Comparison of ENCODE assay signal across 9 cellular contexts in the genomic region with DNA sequence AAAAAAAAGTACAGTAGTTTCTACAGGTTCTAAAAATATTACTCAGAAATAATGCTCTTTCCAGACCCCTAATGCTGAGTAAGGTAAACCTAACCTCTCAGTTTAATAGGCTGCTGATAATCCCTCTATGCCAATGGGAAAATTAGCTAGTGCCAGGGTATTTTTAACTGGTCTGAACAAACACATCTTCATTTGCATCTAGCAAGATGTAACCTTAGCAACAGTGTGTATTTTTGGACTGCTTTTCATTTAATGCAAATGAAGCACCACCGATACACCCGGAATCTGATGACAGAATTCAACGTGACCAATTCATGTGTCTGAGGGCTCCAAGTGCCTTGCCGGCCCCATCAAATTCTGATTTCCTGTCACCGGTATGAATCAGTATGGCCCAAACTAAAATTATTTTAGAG.
DNase-seq lines count a peak whose midpoint lies in the region; ATAC-seq lines count a peak whose summit lies in the region.
"Had no signal": no experiment of that assay in that cellular context is flagged by ENCODE, and none has a peak within 500 bp of the region (broad histone marks: within the 10 kb centered on the region; RNA-seq: fewer than 3 reads in every experiment).

No MANE protein-coding gene starts in this region.

- DNase-seq in NCI-H1105 treated with DMSO at 0.1 percent for 48 hours (lab: John Stamatoyannopoulos, UW) (peak; percentile 14), NCI-H1105 (lab: John Stamatoyannopoulos, UW) (no peak), NCI-H1048 (lab: John Stamatoyannopoulos, UW) (peak; percentile 88), pons (ENCODE audit: low spot score) (peak; percentile 12), HK-2 (ENCODE audit: unreplicated experiment) (no peak), T-helper 9 cell (no peak)
- DNase-seq: activated naive CD8-positive, alpha-beta T cell treated with anti-CD3 and anti-CD28 coated beads for 36 hours had no signal

- ATAC-seq in HG02678 (IDR thresholded peaks at IDR 0.05; ENCODE audit: unreplicated experiment) (peak; percentile 43), HG03196 (IDR thresholded peaks at IDR 0.05; ENCODE audit: unreplicated experiment) (no peak)

Comparison
In these comparisons a context has a peak if more than half of its experiments do, and no peak if none do; other contexts are left out.
1. DNase-seq: peak in NCI-H1105 treated with DMSO at 0.1 percent for 48 hours (single experiment), NCI-H1048 (single experiment) and pons (single experiment); none in NCI-H1105 (single experiment), HK-2 (single experiment) and T-helper 9 cell (single experiment).